In genomic region chr2:233280114-233280693, GRCh38 we compare ENCODE assay signal across 22 cellular contexts. TPM values are rescaled to one million over a fixed set of nuclear protein-coding genes. Genes with fewer than 3 reads are reported as not detected.
DNase-seq lines count a peak whose midpoint lies in the region; ATAC-seq, FAIRE-seq and TF ChIP-seq lines count a peak whose summit lies in the region.
"Had no signal": no experiment of that assay in that cellular context is flagged by ENCODE, and none has a peak within 500 bp of the region (broad histone marks: within the 10 kb centered on the region; RNA-seq: fewer than 3 reads in every experiment).

No MANE protein-coding gene starts in this region.

- no peaks in the 10 kb centered on the region for H3K4me1 ChIP-seq in small intestine (ENCODE audit: control insufficient read depth in 2 of 2, insufficient read depth in 1 of 2, low read depth in 1 of 2, low read length in 1 of 2)
- H3K4me1 ChIP-seq in esophagus squamous epithelium: no peaks in the 10 kb centered on the region
- H3K4me1 ChIP-seq: neural progenitor cell had no signal

- FAIRE-seq in small intestine (lab: Jason Lieb, UNC): no peak
- FAIRE-seq: urothelium cell line had no signal

- no peak for ATAC-seq in activated naive CD8-positive, alpha-beta T cell treated with anti-CD3 and anti-CD28 coated beads, Interleukin-2, amount 10 ng/mL, durations not matched to agents 7 days and 5 days (ENCODE audit: low read depth)
- no peak for ATAC-seq in GM21515 (IDR thresholded peaks at IDR 0.05; ENCODE audit: unreplicated experiment)
- ATAC-seq: esophagus mucosa had no signal

- H3K9me3 ChIP-seq in small intestine (ENCODE audit: control insufficient read depth, low read depth) (no peaks in the 10 kb centered on the region), esophagus squamous epithelium (no peaks in the 10 kb centered on the region), WERI-Rb-1 (ENCODE audit: severe bottlenecking) (no peaks in the 10 kb centered on the region)

- TF ChIP-seq CTCF in esophagus squamous epithelium (IDR thresholded peaks at IDR 0.05) (no peak), WERI-Rb-1 (IDR thresholded peaks at IDR 0.05; ENCODE audit: low read depth, low read length) (no peak)

- peaks cover 10% of the 10 kb centered on the region for H3K4me1 Mint-ChIP-seq in activated CD4-positive, alpha-beta memory T cell treated with anti-CD3 and anti-CD28 coated beads, Interleukin-2, amount 10 ng/mL, durations not matched to agents 7 days and 5 days
- H3K4me1 Mint-ChIP-seq in activated CD4-positive, alpha-beta memory T cell treated with anti-CD3 and anti-CD28 coated beads for 36 hours (ENCODE audit: low read depth): peaks cover 3% of the 10 kb centered on the region
- H3K4me1 Mint-ChIP-seq in activated naive CD8-positive, alpha-beta T cell treated with anti-CD3 and anti-CD28 coated beads, Interleukin-2, amount 10 ng/mL, durations not matched to agents 7 days and 5 days: peaks cover 21% of the 10 kb centered on the region
- H3K4me1 Mint-ChIP-seq: neural progenitor cell had no signal

- no peak overlapping the region for H3K27ac ChIP-seq in small intestine (ENCODE audit: low read depth in 1 of 2, low read length in 1 of 2)
- no peak overlapping the region for H3K27ac ChIP-seq in esophagus squamous epithelium
- H3K27ac ChIP-seq in WERI-Rb-1: no peak overlapping the region
- H3K27ac ChIP-seq: KMS-11, neural progenitor cell had no signal

- 26 to 52% (median 51%) methylated on average over 4 of the region's 4 CpGs for WGBS in small intestine, 3 donors
- WGBS in esophagus squamous epithelium, 2 donors: 65 to 83% methylated on average over 4 of the region's 4 CpGs

- TF ChIP-seq POLR2A in esophagus squamous epithelium (IDR thresholded peaks at IDR 0.05): no peak

- H3K36me3 Mint-ChIP-seq in activated CD4-positive, alpha-beta memory T cell treated with anti-CD3 and anti-CD28 coated beads, Interleukin-2, amount 10 ng/mL, durations not matched to agents 7 days and 5 days (ENCODE audit: low read depth): peaks cover 75% of the 10 kb centered on the region
- H3K36me3 Mint-ChIP-seq in activated CD4-positive, alpha-beta memory T cell treated with anti-CD3 and anti-CD28 coated beads for 36 hours: peaks cover 57% of the 10 kb centered on the region
- peaks cover 50% of the 10 kb centered on the region for H3K36me3 Mint-ChIP-seq in activated naive CD8-positive, alpha-beta T cell treated with anti-CD3 and anti-CD28 coated beads, Interleukin-2, amount 10 ng/mL, durations not matched to agents 7 days and 5 days

- H3K27ac Mint-ChIP-seq in activated CD4-positive, alpha-beta memory T cell treated with anti-CD3 and anti-CD28 coated beads, Interleukin-2, amount 10 ng/mL, durations not matched to agents 7 days and 5 days: peak overlapping the region; percentile 21
- H3K27ac Mint-ChIP-seq in activated CD4-positive, alpha-beta memory T cell treated with anti-CD3 and anti-CD28 coated beads for 36 hours: no peak overlapping the region
- H3K27ac Mint-ChIP-seq in activated naive CD8-positive, alpha-beta T cell treated with anti-CD3 and anti-CD28 coated beads, Interleukin-2, amount 10 ng/mL, durations not matched to agents 7 days and 5 days: peak overlapping the region; percentile 49
- H3K27ac Mint-ChIP-seq: neural progenitor cell had no signal

- intact Hi-C loops in activated CD4-positive, alpha-beta memory T cell treated with anti-CD3 and anti-CD28 coated beads for 36 hours (cut with micrococcal nuclease): no loop called here
- intact Hi-C loops in esophagus squamous epithelium (cut with DNase I): no loop called here

- no peaks in the 10 kb centered on the region for H3K27me3 ChIP-seq in small intestine (ENCODE audit: control insufficient read depth in 2 of 2, insufficient read depth in 2 of 2, low read length in 2 of 2)
- H3K27me3 ChIP-seq in esophagus squamous epithelium: no peaks in the 10 kb centered on the region
- H3K27me3 ChIP-seq in WERI-Rb-1 (ENCODE audit: insufficient read depth, low read depth, severe bottlenecking): no peaks in the 10 kb centered on the region
- H3K27me3 ChIP-seq: neural progenitor cell had no signal

- H3K27me3 Mint-ChIP-seq in activated CD4-positive, alpha-beta memory T cell treated with anti-CD3 and anti-CD28 coated beads, Interleukin-2, amount 10 ng/mL, durations not matched to agents 7 days and 5 days: no peaks in the 10 kb centered on the region
- no peaks in the 10 kb centered on the region for H3K27me3 Mint-ChIP-seq in activated CD4-positive, alpha-beta memory T cell treated with anti-CD3 and anti-CD28 coated beads for 36 hours
- H3K27me3 Mint-ChIP-seq in activated naive CD8-positive, alpha-beta T cell treated with anti-CD3 and anti-CD28 coated beads, Interleukin-2, amount 10 ng/mL, durations not matched to agents 7 days and 5 days: no peaks in the 10 kb centered on the region
- H3K27me3 Mint-ChIP-seq: central memory CD8-positive, alpha-beta T cell had no signal

- no peaks in the 10 kb centered on the region for H3K9me3 Mint-ChIP-seq in activated CD4-positive, alpha-beta memory T cell treated with anti-CD3 and anti-CD28 coated beads, Interleukin-2, amount 10 ng/mL, durations not matched to agents 7 days and 5 days
- no peaks in the 10 kb centered on the region for H3K9me3 Mint-ChIP-seq in activated CD4-positive, alpha-beta memory T cell treated with anti-CD3 and anti-CD28 coated beads for 36 hours
- no peaks in the 10 kb centered on the region for H3K9me3 Mint-ChIP-seq in activated naive CD8-positive, alpha-beta T cell treated with anti-CD3 and anti-CD28 coated beads, Interleukin-2, amount 10 ng/mL, durations not matched to agents 7 days and 5 days
- H3K9me3 Mint-ChIP-seq: central memory CD8-positive, alpha-beta T cell; neural progenitor cell had no signal

- DNase-seq in activated CD4-positive, alpha-beta memory T cell treated with anti-CD3 and anti-CD28 coated beads, Interleukin-2, amount 10 ng/mL, durations not matched to agents 7 days and 5 days: no peak
- no peak for DNase-seq in activated CD4-positive, alpha-beta memory T cell treated with anti-CD3 and anti-CD28 coated beads for 36 hours
- DNase-seq in SK-N-DZ (ENCODE audit: low spot score) (peak; percentile 76), small intestine (peak; percentile 64), esophagus squamous epithelium (lab: John Stamatoyannopoulos, UW) (no peak), WERI-Rb-1 (no peak)
- DNase-seq in activated naive CD8-positive, alpha-beta T cell treated with anti-CD3 and anti-CD28 coated beads, Interleukin-2, amount 10 ng/mL, durations not matched to agents 7 days and 5 days: no peak
- DNase-seq: activated effector memory CD4-positive, alpha-beta T cell treated with anti-CD3 and anti-CD28 coated beads, Interleukin-2, amount 50 U/mL, for 16 hours; anterior cingulate cortex; midbrain; NCI-H1092 treated with DMSO at 0.1 percent for 48 hours; NCI-H2081; NCI-H510A treated with DMSO at 0.1 percent for 48 hours; stimulated activated CD4-positive, alpha-beta T cell treated with anti-CD3 and anti-CD28 coated beads, Interleukin-4, amount 100 ng/mL, for 1 hour had no signal

- POLR2A ChIA-PET in activated CD4-positive, alpha-beta memory T cell treated with anti-CD3 and anti-CD28 coated beads, Interleukin-2, amount 10 ng/mL, durations not matched to agents 7 days and 5 days (lab: Charles Lee): interaction anchor here (0.8 to 1.6 kb wide), 4 partner anchors 10 to 52 kb away, joined by 3 to 5 read pairs (median 4); no protein-coding TSS in a partner anchor
- POLR2A ChIA-PET in activated CD4-positive, alpha-beta memory T cell treated with anti-CD3 and anti-CD28 coated beads for 36 hours (lab: Charles Lee): no interaction called here
- POLR2A ChIA-PET in activated naive CD8-positive, alpha-beta T cell treated with anti-CD3 and anti-CD28 coated beads, Interleukin-2, amount 10 ng/mL, durations not matched to agents 7 days and 5 days (lab: Charles Lee): no interaction called here

- H3K36me3 ChIP-seq in small intestine (ENCODE audit: control insufficient read depth in 2 of 2, insufficient read depth in 2 of 2, low read length in 2 of 2) (peaks cover 29 to 31% of the 10 kb centered on the region in 2 donors), esophagus squamous epithelium (peaks cover 6 to 100% (median 51%) of the 10 kb centered on the region in 3 donors), WERI-Rb-1 (peaks cover 74% of the 10 kb centered on the region)

- CTCF ChIA-PET in activated CD4-positive, alpha-beta memory T cell treated with anti-CD3 and anti-CD28 coated beads, Interleukin-2, amount 10 ng/mL, durations not matched to agents 7 days and 5 days (lab: Charles Lee): no interaction called here
- CTCF ChIA-PET in activated CD4-positive, alpha-beta memory T cell treated with anti-CD3 and anti-CD28 coated beads for 36 hours (lab: Charles Lee): interaction anchor here (1.5 kb wide), 1 partner anchor 428 kb away, joined by 3 read pairs; no protein-coding TSS in a partner anchor

- H3K4me3 ChIP-seq in small intestine (ENCODE audit: low read depth in 1 of 2, low read length in 2 of 2): no peak overlapping the region
- no peak overlapping the region for H3K4me3 ChIP-seq in esophagus squamous epithelium
- H3K4me3 ChIP-seq in WERI-Rb-1 (ENCODE audit: low read depth, low read length): no peak overlapping the region
- H3K4me3 ChIP-seq: neural progenitor cell, smooth muscle cell had no signal

- no peak overlapping the region for H3K4me3 Mint-ChIP-seq in activated CD4-positive, alpha-beta memory T cell treated with anti-CD3 and anti-CD28 coated beads, Interleukin-2, amount 10 ng/mL, durations not matched to agents 7 days and 5 days
- H3K4me3 Mint-ChIP-seq in activated CD4-positive, alpha-beta memory T cell treated with anti-CD3 and anti-CD28 coated beads for 36 hours: no peak overlapping the region
- H3K4me3 Mint-ChIP-seq in activated naive CD8-positive, alpha-beta T cell treated with anti-CD3 and anti-CD28 coated beads, Interleukin-2, amount 10 ng/mL, durations not matched to agents 7 days and 5 days: no peak overlapping the region
- H3K4me3 Mint-ChIP-seq: central memory CD8-positive, alpha-beta T cell; neural progenitor cell had no signal

RNA-seq across cellular contexts. Expression of gene SAG, which starts 27.4 kb away (rescaled TPM):
- under 1 TPM in 1 of 2 experiments, not detected in 1; 0.10 TPM for total RNA-seq in activated CD4-positive, alpha-beta memory T cell treated with anti-CD3 and anti-CD28 coated beads, Interleukin-2, amount 10 ng/mL, durations not matched to agents 7 days and 5 days
- total RNA-seq in activated CD4-positive, alpha-beta memory T cell treated with anti-CD3 and anti-CD28 coated beads for 36 hours: 1 to 10 TPM in 1 of 2 experiments, under 1 TPM in 1; 0.27 to 1.3 TPM
- 0.19 TPM in 1 of 2 replicates, not detected in the other for polyA plus RNA-seq in SK-N-DZ (2014; cell fraction: cytosol; rRNA removed)
- polyA plus RNA-seq in SK-N-DZ (2014; cell fraction: nucleus; rRNA removed): 0.05 TPM in 1 of 2 replicates, not detected in the other
- total RNA-seq in activated naive CD8-positive, alpha-beta T cell treated with anti-CD3 and anti-CD28 coated beads, Interleukin-2, amount 10 ng/mL, durations not matched to agents 7 days and 5 days: under 1 TPM in 1 of 2 experiments, not detected in 1; 0.45 TPM
- polyA plus RNA-seq in small intestine: not detected
- total RNA-seq in esophagus squamous epithelium: not detected
- total RNA-seq: esophagus mucosa, smooth muscle cell, subcutaneous adipose tissue had no signal
- polyA plus RNA-seq: smooth muscle cell had no signal

RNA-seq across cellular contexts. Expression of gene ATG16L1, which starts 28.7 kb away (rescaled TPM):
- 10 to 100 TPM; 55.9 to 58.9 TPM for total RNA-seq in activated CD4-positive, alpha-beta memory T cell treated with anti-CD3 and anti-CD28 coated beads, Interleukin-2, amount 10 ng/mL, durations not matched to agents 7 days and 5 days
- 10 to 100 TPM; 27.0 to 30.5 TPM for total RNA-seq in activated CD4-positive, alpha-beta memory T cell treated with anti-CD3 and anti-CD28 coated beads for 36 hours
- polyA plus RNA-seq in SK-N-DZ (2014; cell fraction: cytosol; rRNA removed): 23.2 and 31.9 TPM in 2 replicates
- polyA plus RNA-seq in SK-N-DZ (2014; cell fraction: nucleus; rRNA removed): 64.0 and 90.2 TPM in 2 replicates
- 10 to 100 TPM; 60.8 to 67.6 TPM for total RNA-seq in activated naive CD8-positive, alpha-beta T cell treated with anti-CD3 and anti-CD28 coated beads, Interleukin-2, amount 10 ng/mL, durations not matched to agents 7 days and 5 days
- 10 to 100 TPM; 14.6 to 19.0 (median 15.9) TPM for polyA plus RNA-seq in small intestine
- 10 to 100 TPM; 12.3 to 38.0 (median 22.8) TPM for total RNA-seq in esophagus squamous epithelium

Comparison
In these comparisons a context has a peak if more than half of its experiments do, and no peak if none do; other contexts are left out.
1. DNase-seq: peak in SK-N-DZ (single experiment) and small intestine (single experiment); none in activated CD4-positive, alpha-beta memory T cell treated with anti-CD3 and anti-CD28 coated beads, Interleukin-2, amount 10 ng/mL, durations not matched to agents 7 days and 5 days (single experiment), activated CD4-positive, alpha-beta memory T cell treated with anti-CD3 and anti-CD28 coated beads for 36 hours (single experiment), activated naive CD8-positive, alpha-beta T cell treated with anti-CD3 and anti-CD28 coated beads, Interleukin-2, amount 10 ng/mL, durations not matched to agents 7 days and 5 days (single experiment), esophagus squamous epithelium (single experiment) and WERI-Rb-1 (single experiment).